Comparison of ENCODE assay signal across 21 cellular contexts in the genomic region with DNA sequence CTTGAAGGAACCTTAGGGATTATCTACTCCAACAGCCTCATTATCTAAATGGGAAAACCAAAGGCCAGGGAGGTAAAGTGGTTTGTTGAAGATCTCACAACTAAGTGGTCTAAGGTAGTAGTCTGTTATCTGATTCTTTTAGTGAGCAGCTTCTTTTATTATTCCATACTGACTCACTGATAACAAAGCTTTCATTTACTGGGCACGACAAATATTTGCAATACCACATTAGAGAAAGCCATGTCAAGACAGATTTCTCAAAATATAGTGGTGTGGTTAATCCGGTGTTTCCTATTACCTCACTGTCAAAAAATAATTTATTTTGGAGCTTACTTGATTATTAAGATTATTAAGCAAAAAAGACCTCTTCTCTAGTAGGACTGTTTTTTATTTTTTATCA.
"Had no signal": no experiment of that assay in that cellular context is flagged by ENCODE, and none has a peak within 500 bp of the region (broad histone marks: within the 10 kb centered on the region; RNA-seq: fewer than 3 reads in every experiment).

No MANE protein-coding gene starts in this region.

- H3K4me1 ChIP-seq: left ventricle myocardium inferior, right atrium auricular region, right lobe of liver, stomach, testis, thyroid gland, transverse colon, upper lobe of left lung, vagina had no signal

- DNase-seq: islet precursor cell; left ventricle myocardium inferior; midbrain; mucosa of descending colon; naive thymus-derived CD4-positive, alpha-beta T cell; ovary; right lobe of liver; stimulated activated CD4-positive, alpha-beta T cell treated with anti-CD3 and anti-CD28 coated beads, Interleukin-12 subunit alpha, Interleukin-12 subunit beta, amount 100 ng/mL, for 4 hours; stimulated activated CD4-positive, alpha-beta T cell treated with anti-CD3 and anti-CD28 coated beads, Interleukin-15, amount 100 ng/mL, for 24 hours; stimulated activated CD4-positive, alpha-beta T cell treated with anti-CD3 and anti-CD28 coated beads, Interleukin-2, amount 100 ng/mL, for 24 hours; stimulated activated CD4-positive, alpha-beta T cell treated with anti-CD3 and anti-CD28 coated beads, Interleukin-4, amount 100 ng/mL, for 1 hour; stimulated activated naive B cell treated with anti-CD40 and anti-IgM and Interleukin-4, amounts not matched to agents 10 μg/mL and 1 μg/mL and 100 μg/mL, for 72 hours; stimulated activated naive CD8-positive, alpha-beta T cell treated with anti-CD3 and anti-CD28 coated beads, Interleukin-15, Interleukin-2, amounts not matched to agents 100 U/mL and 50 U/mL, for 24 hours; stomach; testis; thyroid gland; transverse colon; upper lobe of left lung had no signal

- H3K4me3 ChIP-seq: left ventricle myocardium inferior, lung, mucosa of descending colon, ovary, right atrium auricular region, right lobe of liver, stomach, testis, thyroid gland, transverse colon, upper lobe of left lung, vagina had no signal

- H3K36me3 ChIP-seq: left ventricle myocardium inferior, ovary, right atrium auricular region, right lobe of liver, stomach, thyroid gland, transverse colon, upper lobe of left lung, vagina had no signal

- H3K9me3 ChIP-seq: ovary, testis, thyroid gland, vagina had no signal

- H3K27me3 ChIP-seq: ovary, right atrium auricular region, right lobe of liver, stomach, testis, thyroid gland, transverse colon, upper lobe of left lung, vagina had no signal

- H3K27ac ChIP-seq: left ventricle myocardium inferior, ovary, right atrium auricular region, right lobe of liver, stomach, testis, thyroid gland, transverse colon, upper lobe of left lung, vagina had no signal
